ENCODE assay signal across 8 cellular contexts in the genomic region with DNA sequence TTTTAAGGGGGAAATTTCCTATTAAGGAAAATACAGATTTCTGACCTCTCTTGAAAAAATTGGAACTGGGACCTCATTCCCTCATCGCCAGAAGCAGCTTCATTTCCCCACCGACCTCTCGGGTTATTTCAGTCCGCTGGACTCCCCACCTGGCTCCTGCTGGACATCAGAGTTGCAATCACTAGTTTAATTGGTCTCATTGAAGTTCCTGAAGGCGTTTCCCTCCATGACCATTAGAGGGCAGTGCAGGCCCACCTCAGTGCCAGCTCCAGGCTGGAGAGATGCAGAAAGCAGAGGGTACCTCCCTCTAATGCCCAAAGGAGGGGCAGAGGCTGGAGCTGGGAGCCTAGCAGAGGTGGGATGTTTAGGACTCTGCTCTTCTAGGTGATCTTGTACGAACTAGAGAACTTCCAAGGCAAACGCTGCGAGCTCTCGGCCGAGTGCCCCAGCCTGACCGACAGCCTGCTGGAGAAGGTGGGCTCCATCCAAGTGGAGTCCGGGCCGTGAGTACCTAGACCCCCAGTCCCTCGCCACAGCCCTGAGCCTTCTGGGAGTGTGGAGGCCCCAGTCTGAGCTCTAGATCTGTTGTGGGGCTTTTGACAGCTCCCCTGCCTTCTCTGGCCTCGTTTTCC. TPM values are rescaled to one million over a fixed set of nuclear protein-coding genes. Genes with fewer than 3 reads are reported as not detected.
A peak's percentile ranks its signal among the peaks of the same experiment; 100 is the strongest.
DNase-seq lines count a peak whose midpoint lies in the region; ATAC-seq and TF ChIP-seq lines count a peak whose summit lies in the region.

No MANE protein-coding gene starts in this region.

- H3K9me3 Mint-ChIP-seq in stimulated activated naive CD8-positive, alpha-beta T cell treated with anti-CD3 and anti-CD28 coated beads, Interleukin-15, amount 100 ng/mL, for 72 hours = no peaks in the 10 kb centered on the region

- H3K4me3 ChIP-seq in H7 (ENCODE audit: insufficient read depth, low read depth, low read length) (no peak overlapping the region), epithelial cell of esophagus (ENCODE audit: low read length) (no peak overlapping the region)

- no peak overlapping the region for H3K4me3 Mint-ChIP-seq in stimulated activated naive CD8-positive, alpha-beta T cell treated with anti-CD3 and anti-CD28 coated beads, Interleukin-15, amount 100 ng/mL, for 72 hours

- no peaks in the 10 kb centered on the region for H3K27me3 ChIP-seq in H7 (ENCODE audit: control insufficient read depth, insufficient read depth, low read length)

- H3K36me3 ChIP-seq in H7 (replicated peaks; ENCODE audit: control insufficient read depth, insufficient read depth, low read length) = no peaks in the 10 kb centered on the region

- H3K27ac Mint-ChIP-seq in stimulated activated naive CD8-positive, alpha-beta T cell treated with anti-CD3 and anti-CD28 coated beads, Interleukin-15, amount 100 ng/mL, for 72 hours = no peak overlapping the region

- H3K27me3 Mint-ChIP-seq in stimulated activated naive CD8-positive, alpha-beta T cell treated with anti-CD3 and anti-CD28 coated beads, Interleukin-15, amount 100 ng/mL, for 72 hours = no peaks in the 10 kb centered on the region

- TF ChIP-seq CTCF in epithelial cell of esophagus (IDR thresholded peaks at IDR 0.05; ENCODE audit: insufficient read depth, low read depth, low read length, missing control alignments) = peak; percentile 87

- ATAC-seq in stimulated activated naive CD8-positive, alpha-beta T cell treated with anti-CD3 and anti-CD28 coated beads, Interleukin-15, amount 100 ng/mL, for 72 hours = peak; percentile 54
- no peak for ATAC-seq in GM18867 (IDR thresholded peaks at IDR 0.05; ENCODE audit: unreplicated experiment)

- no peaks in the 10 kb centered on the region for H3K4me1 Mint-ChIP-seq in stimulated activated naive CD8-positive, alpha-beta T cell treated with anti-CD3 and anti-CD28 coated beads, Interleukin-15, amount 100 ng/mL, for 72 hours

- DNase-seq in AG08396 (ENCODE audit: low spot score) = peak; percentile 78
- DNase-seq in H7 = peak; percentile 93
- DNase-seq in NCI-H774 (lab: John Stamatoyannopoulos, UW) = peak; percentile 0
- peak; percentile 10 to 32 (median 24) for DNase-seq in activated CD8-positive, alpha-beta memory T cell treated with anti-CD3 and anti-CD28 coated beads for 48 hours (ENCODE audit: low read depth in 2 of 3, low spot score in 2 of 3)
- peak; percentile 60 for DNase-seq in epithelial cell of esophagus (ENCODE audit: low read depth)
- DNase-seq in myocyte (ENCODE audit: low read depth) = peak; percentile 82
- peak; percentile 49 to 51 for DNase-seq in stimulated activated naive CD8-positive, alpha-beta T cell treated with anti-CD3 and anti-CD28 coated beads, Interleukin-15, amount 100 ng/mL, for 72 hours

RNA-seq across cellular contexts. Expression of gene CRYBB3, which starts 2.7 kb away (rescaled TPM):
- 0.10 TPM in 1 of 2 replicates, not detected in the other for total RNA-seq in H7 (2014; rRNA removed; shearing (Covaris generic))
- not detected in 2 replicates for total RNA-seq in myocyte
- polyA plus RNA-seq in myocyte (2012) = not detected

RNA-seq across cellular contexts. Expression of gene CRYBB2, which starts 17.0 kb away (rescaled TPM):
- 0.59 TPM in 1 of 2 replicates, not detected in the other for total RNA-seq in H7 (2014; rRNA removed; shearing (Covaris generic))
- not detected in 2 replicates for total RNA-seq in myocyte
- polyA plus RNA-seq in myocyte (2012) = 0.15 TPM

Comparison
In these comparisons a context has a peak if more than half of its experiments do, and no peak if none do; other contexts are left out.
1. DNase-seq: peak in every context shown above with its lines; median percentile 93 in H7; 82 in myocyte; 78 in AG08396; 60 in epithelial cell of esophagus; 50 in stimulated activated naive CD8-positive, alpha-beta T cell treated with anti-CD3 and anti-CD28 coated beads, Interleukin-15, amount 100 ng/mL, for 72 hours; 24 in activated CD8-positive, alpha-beta memory T cell treated with anti-CD3 and anti-CD28 coated beads for 48 hours; 0 in NCI-H774.